ENCODE assay signal across 1 cellular context in the genomic region with DNA sequence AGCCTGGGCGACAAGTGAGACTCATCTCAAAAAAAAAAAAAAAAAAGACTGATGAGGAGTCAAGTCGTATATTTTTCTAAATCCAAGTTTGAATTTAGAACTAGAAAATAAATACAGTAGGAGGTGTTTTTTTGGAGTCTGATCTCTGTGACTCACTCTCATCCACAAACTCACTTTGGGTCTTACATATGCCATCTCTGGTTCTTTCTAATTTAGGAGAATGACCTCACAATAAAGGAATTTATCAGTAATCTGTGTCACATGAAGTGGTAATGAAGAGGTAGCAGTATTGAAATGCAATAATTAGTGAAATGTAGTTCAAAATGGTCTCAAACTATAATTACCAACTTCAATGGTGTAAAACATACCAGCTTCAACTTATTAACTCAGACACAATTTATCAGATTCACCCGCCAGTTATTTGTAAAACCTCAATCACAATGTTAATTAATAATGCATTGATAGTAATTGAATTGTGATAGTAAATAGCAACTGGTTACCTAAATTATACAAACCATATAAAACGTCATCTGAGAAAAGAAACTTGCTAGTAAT.
TF ChIP-seq lines count a peak whose summit lies in the region.

No MANE protein-coding gene starts in this region.

TF ChIP-seq in WTC11, 78 proteins besides CTCF, POLR2A, EP300 and RAD21 (continued from another document):
- TF ChIP-seq, protein P1, sequence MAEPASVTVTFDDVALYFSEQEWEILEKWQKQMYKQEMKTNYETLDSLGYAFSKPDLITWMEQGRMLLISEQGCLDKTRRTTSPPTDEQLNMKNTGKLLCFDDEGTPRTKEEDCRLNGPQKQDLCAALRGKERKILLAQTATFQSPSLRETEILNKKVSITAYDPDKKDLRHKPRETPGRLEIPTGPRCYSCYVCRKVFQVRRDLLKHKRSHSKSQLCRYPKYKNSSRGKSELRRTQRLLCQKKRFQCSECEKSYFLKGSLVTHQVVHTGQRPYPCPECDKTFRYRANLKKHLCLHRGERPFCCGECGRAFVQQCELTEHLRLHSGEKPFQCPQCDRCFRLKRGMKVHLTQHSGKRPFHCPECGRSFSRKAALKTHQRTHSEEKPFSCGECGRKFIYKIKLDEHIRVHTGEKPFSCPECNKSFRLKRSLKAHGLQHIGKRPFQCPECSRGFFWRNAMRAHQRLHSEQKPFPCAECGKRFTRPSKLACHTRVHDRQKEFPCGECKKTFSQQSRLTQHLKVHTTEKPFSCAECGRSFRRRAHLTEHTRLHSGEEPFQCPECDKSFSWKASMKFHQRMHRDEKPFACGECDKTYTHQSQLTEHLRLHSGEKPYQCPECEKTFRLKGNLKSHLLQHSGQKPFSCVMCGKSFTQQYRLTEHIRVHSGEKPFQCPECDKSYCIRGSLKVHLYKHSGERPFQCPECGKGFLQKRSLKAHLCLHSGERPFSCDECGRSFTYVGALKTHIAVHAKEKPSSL (CRISPR knock-in tag; conservative IDR thresholded peaks at IDR 0.05) = no peak
- TF ChIP-seq NR3C1 (CRISPR knock-in tag; conservative IDR thresholded peaks at IDR 0.05; ENCODE audit: low read depth) = no peak
- TF ChIP-seq, protein P2, sequence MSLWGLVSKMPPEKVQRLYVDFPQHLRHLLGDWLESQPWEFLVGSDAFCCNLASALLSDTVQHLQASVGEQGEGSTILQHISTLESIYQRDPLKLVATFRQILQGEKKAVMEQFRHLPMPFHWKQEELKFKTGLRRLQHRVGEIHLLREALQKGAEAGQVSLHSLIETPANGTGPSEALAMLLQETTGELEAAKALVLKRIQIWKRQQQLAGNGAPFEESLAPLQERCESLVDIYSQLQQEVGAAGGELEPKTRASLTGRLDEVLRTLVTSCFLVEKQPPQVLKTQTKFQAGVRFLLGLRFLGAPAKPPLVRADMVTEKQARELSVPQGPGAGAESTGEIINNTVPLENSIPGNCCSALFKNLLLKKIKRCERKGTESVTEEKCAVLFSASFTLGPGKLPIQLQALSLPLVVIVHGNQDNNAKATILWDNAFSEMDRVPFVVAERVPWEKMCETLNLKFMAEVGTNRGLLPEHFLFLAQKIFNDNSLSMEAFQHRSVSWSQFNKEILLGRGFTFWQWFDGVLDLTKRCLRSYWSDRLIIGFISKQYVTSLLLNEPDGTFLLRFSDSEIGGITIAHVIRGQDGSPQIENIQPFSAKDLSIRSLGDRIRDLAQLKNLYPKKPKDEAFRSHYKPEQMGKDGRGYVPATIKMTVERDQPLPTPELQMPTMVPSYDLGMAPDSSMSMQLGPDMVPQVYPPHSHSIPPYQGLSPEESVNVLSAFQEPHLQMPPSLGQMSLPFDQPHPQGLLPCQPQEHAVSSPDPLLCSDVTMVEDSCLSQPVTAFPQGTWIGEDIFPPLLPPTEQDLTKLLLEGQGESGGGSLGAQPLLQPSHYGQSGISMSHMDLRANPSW (CRISPR knock-in tag; conservative IDR thresholded peaks at IDR 0.05; ENCODE audit: low read depth) = no peak
- TF ChIP-seq RELA (CRISPR knock-in tag; IDR thresholded peaks at IDR 0.05; ENCODE audit: borderline replicate concordance) = no peak
- TF ChIP-seq CBFB (CRISPR knock-in tag; IDR thresholded peaks at IDR 0.05; ENCODE audit: low read depth) = no peak
- TF ChIP-seq GTF2I (CRISPR knock-in tag; conservative IDR thresholded peaks at IDR 0.05) = no peak
- TF ChIP-seq ETV6 (CRISPR knock-in tag; IDR thresholded peaks at IDR 0.05) = no peak
TF ChIP-seq in WTC11: peak in this region for 0.
